ENCODE assay signal across 26 cellular contexts in genomic region chr16:56090076-56090475, GRCh38.
"Had no signal": no experiment of that assay in that cellular context is flagged by ENCODE, and none has a peak within 500 bp of the region (broad histone marks: within the 10 kb centered on the region; RNA-seq: fewer than 3 reads in every experiment).

No MANE protein-coding gene starts in this region.

- H3K4me3 ChIP-seq: stomach, suprapubic skin, testis, thoracic aorta, thyroid gland, tibial artery, tibial nerve, transverse colon, upper lobe of left lung, upper lobe of right lung, uterus, vagina had no signal

- DNase-seq: stimulated activated CD4-positive, alpha-beta T cell treated with anti-CD3 and anti-CD28 coated beads, Interleukin-2, amount 100 ng/mL, for 48 hours; stimulated activated CD4-positive, alpha-beta T cell treated with anti-CD3 and anti-CD28 coated beads, Interleukin-4, amount 100 ng/mL, for 1 hour; stimulated activated CD4-positive, alpha-beta T cell treated with anti-CD3 and anti-CD28 coated beads, Interleukin-4, amount 100 ng/mL, for 24 hours; stimulated activated CD4-positive, alpha-beta T cell treated with anti-CD3 and anti-CD28 coated beads, Interleukin-4, amount 100 ng/mL, for 4 hours; stimulated activated CD8-positive, alpha-beta memory T cell treated with anti-CD3 and anti-CD28 coated beads, Interleukin-4, amount 100 ng/mL, for 48 hours; stimulated activated naive B cell treated with anti-CD40 and anti-IgM and Interleukin-4, amounts not matched to agents 10 μg/mL and 1 μg/mL and 100 μg/mL, for 72 hours; stimulated activated naive CD4-positive, alpha-beta T cell; stimulated activated naive CD4-positive, alpha-beta T cell treated with Interleukin-2 at 50 U/mL for 16 hours; stimulated activated naive CD8-positive, alpha-beta T cell treated with anti-CD3 and anti-CD28 coated beads, Interleukin-15, amount 100 ng/mL, for 72 hours; stimulated activated naive CD8-positive, alpha-beta T cell treated with anti-CD3 and anti-CD28 coated beads, Interleukin-15, Interleukin-2, amounts not matched to agents 100 U/mL and 50 U/mL, for 24 hours; stomach; substantia nigra; thyroid gland; tibial artery; transverse colon; upper lobe of left lung; upper lobe of right lung; uterus had no signal

- H3K36me3 ChIP-seq: stomach, suprapubic skin, thoracic aorta, thyroid gland, tibial artery, tibial nerve, transverse colon, upper lobe of left lung, upper lobe of right lung, uterus, vagina had no signal

- FAIRE-seq: urothelium cell line had no signal

- H3K27me3 ChIP-seq: stomach, suprapubic skin, testis, thyroid gland, tibial artery, tibial nerve, transverse colon, upper lobe of left lung, upper lobe of right lung, uterus, vagina had no signal

- H3K27ac ChIP-seq: stomach, suprapubic skin, thoracic aorta, thyroid gland, tibial artery, transverse colon, upper lobe of left lung, upper lobe of right lung, uterus, vagina had no signal

- H3K4me1 ChIP-seq: stomach, suprapubic skin, testis, thyroid gland, tibial artery, tibial nerve, transverse colon, upper lobe of left lung, upper lobe of right lung, uterus, vagina had no signal

- H3K9me3 ChIP-seq: stomach, suprapubic skin, testis, thoracic aorta, thyroid gland, tibial artery, tibial nerve, transverse colon, upper lobe of left lung, upper lobe of right lung, uterus, vagina had no signal

- ATAC-seq: stimulated activated effector memory CD8-positive, alpha-beta T cell treated with anti-CD3 and anti-CD28 coated beads, Interleukin-12 subunit alpha, Interleukin-12 subunit beta, amount 100 ng/mL, for 72 hours; stimulated activated memory B cell treated with anti-CD40 and anti-IgM and Interleukin-4, amounts not matched to agents 10 μg/mL and 1 μg/mL and 100 μg/mL, for 72 hours; stimulated activated naive B cell treated with anti-CD40 and anti-IgM and Interleukin-4, amounts not matched to agents 10 μg/mL and 1 μg/mL and 100 μg/mL, for 72 hours; stimulated activated naive CD8-positive, alpha-beta T cell treated with anti-CD3 and anti-CD28 coated beads, Interleukin-15, amount 100 ng/mL, for 72 hours; stimulated activated naive CD8-positive, alpha-beta T cell treated with anti-CD3 and anti-CD28 coated beads, Interleukin-15, Interleukin-2, amounts not matched to agents 100 U/mL and 50 U/mL, for 24 hours; upper lobe of right lung had no signal
